8 cellular contexts compared by ENCODE assay signal in genomic region chr9:6412572-6413364, GRCh38. TPM values are rescaled to one million over a fixed set of nuclear protein-coding genes. Genes with fewer than 3 reads are reported as not detected.
A peak's percentile ranks its signal among the peaks of the same experiment; 100 is the strongest.
DNase-seq lines count a peak whose midpoint lies in the region; ATAC-seq, FAIRE-seq and TF ChIP-seq lines count a peak whose summit lies in the region.

Gene UHRF2, plus strand, starts transcription at chr9:6413199. Its CDS starts 292 bp downstream, at chr9:6413491.

- ATAC-seq in GM19351 (IDR thresholded peaks at IDR 0.05; ENCODE audit: unreplicated experiment), result peak; percentile 75
- ATAC-seq in HG03521 (IDR thresholded peaks at IDR 0.05; ENCODE audit: unreplicated experiment), result peak; percentile 82
- peak; percentile 96 for ATAC-seq in HepG2

- H3K9ac ChIP-seq in BLaER1 treated with 17β-estradiol and CSF1 and Interleukin-3, amounts not matched to agents 10 nM and 100 nM, result peak within 1 kb of the TSS; percentile 93 to 100 (median 99)
- peak within 1 kb of the TSS; percentile 89 for H3K9ac ChIP-seq in HepG2 (ENCODE audit: insufficient read depth, low read depth, low read length)

- H4K20me1 ChIP-seq in BLaER1 treated with 17β-estradiol and CSF1 and Interleukin-3, amounts not matched to agents 10 nM and 100 nM, result peaks cover 32 to 46% (median 39%) of the 10 kb centered on the region in 11 experiments; a peak in 20 of 22 replicates
- H4K20me1 ChIP-seq in HepG2 (ENCODE audit: insufficient read depth, low read length), result peaks cover 35% of the 10 kb centered on the region

- H3K9me3 Mint-ChIP-seq in dendritic cell treated with granulocyte-macrophage colony-stimulating factor and Interleukin-4, amounts not matched to agents 40 ng/mL and 50 ng/mL, for 4 days, result no peaks in the 10 kb centered on the region

- no peak within 1 kb of the TSS for H2AFZ ChIP-seq in HepG2 (ENCODE audit: low read length)

- no peak for FAIRE-seq in HepG2 (lab: Jason Lieb, UNC)

- H3K79me2 ChIP-seq in HepG2 (ENCODE audit: insufficient read depth, low read length), result peaks cover 43% of the 10 kb centered on the region

- H3K4me1 Mint-ChIP-seq in dendritic cell treated with granulocyte-macrophage colony-stimulating factor and Interleukin-4, amounts not matched to agents 40 ng/mL and 50 ng/mL, for 4 days (ENCODE audit: low read depth), result peaks cover 27% of the 10 kb centered on the region

- TF ChIP-seq CTCF in HepG2 (CRISPR knock-in tag; IDR thresholded peaks at IDR 0.05), result no peak

- peak within 1 kb of the TSS; percentile 80 to 96 (median 92) for H3K4me2 ChIP-seq in BLaER1 treated with 17β-estradiol and CSF1 and Interleukin-3, amounts not matched to agents 10 nM and 100 nM
- peak within 1 kb of the TSS; percentile 83 for H3K4me2 ChIP-seq in HepG2 (ENCODE audit: low read depth, low read length)

- H3K9me3 ChIP-seq in BLaER1 treated with 17β-estradiol and CSF1 and Interleukin-3, amounts not matched to agents 10 nM and 100 nM (replicated peaks in 1 of 11), result peaks cover 0 to 5% (median 0%) of the 10 kb centered on the region in 11 experiments; a peak in 5 of 22 replicates
- no peaks in the 10 kb centered on the region for H3K9me3 ChIP-seq in HepG2 (ENCODE audit: low read length)

- CTCF ChIA-PET in HepG2 (lab: Yijun Ruan, JAX; ENCODE audit: low intra/inter-chr PET ratio, low total read pairs), result no interaction called here

- in situ Hi-C loops in HepG2 (cut with HindIII; ENCODE audit: extremely low pct_ligation_motif_present, low pct_unique_long_range_greater_than_20kb), result no loop called here

- peaks cover 0 to 27% (median 14%) of the 10 kb centered on the region in 11 experiments; a peak in 17 of 22 replicates for H3K36me3 ChIP-seq in BLaER1 treated with 17β-estradiol and CSF1 and Interleukin-3, amounts not matched to agents 10 nM and 100 nM
- H3K36me3 ChIP-seq in HepG2 (replicated peaks in 1 of 2; ENCODE audit: control insufficient read depth in 1 of 2, insufficient read depth in 2 of 2, low read length in 2 of 2), result peaks cover 0 to 2% of the 10 kb centered on the region in 2 experiments; a peak in 2 of 5 replicates

- peak; percentile 98 for DNase-seq in NCI-H748 (lab: John Stamatoyannopoulos, UW; ENCODE audit: unreplicated experiment)
- DNase-seq in activated CD4-positive, alpha-beta T cell treated with anti-CD3 and anti-CD28 coated beads, Interleukin-2, amount 50 U/mL, for 24 hours (ENCODE audit: low read depth in 1 of 2, low spot score in 1 of 2), result peak; percentile 99
- peak; percentile 94 for DNase-seq in HepG2 (ENCODE audit: low spot score)
- peak; percentile 99 for DNase-seq in stimulated activated CD4-positive, alpha-beta T cell treated with anti-CD3 and anti-CD28 coated beads, Interleukin-4, amount 100 ng/mL, for 1 hour

- H3K27ac Mint-ChIP-seq in dendritic cell treated with granulocyte-macrophage colony-stimulating factor and Interleukin-4, amounts not matched to agents 40 ng/mL and 50 ng/mL, for 4 days, result peak within 1 kb of the TSS; percentile 87

- peak; percentile 76 to 87 for TF ChIP-seq POLR2A in HepG2 (IDR thresholded peaks at IDR 0.05; ENCODE audit: insufficient read depth in 1 of 2, low read depth in 2 of 2, low read length in 2 of 2)

- BruUV-seq in HepG2 (replicated peaks; lab: Mats Ljungman, UMichigan), result no TSS peak

- peaks cover 6% of the 10 kb centered on the region for H3K36me3 Mint-ChIP-seq in dendritic cell treated with granulocyte-macrophage colony-stimulating factor and Interleukin-4, amounts not matched to agents 40 ng/mL and 50 ng/mL, for 4 days (ENCODE audit: low read depth)

- TF ChIP-seq RAD21 in HepG2 (CRISPR knock-in tag; IDR thresholded peaks at IDR 0.05), result no peak

- TF ChIP-seq EP300 in HepG2 (IDR thresholded peaks at IDR 0.05; ENCODE audit: low read depth in 2 of 2, low read length in 2 of 2), result 0 out of 4 replicates have a peak, but pooled peaks of 1 of the 2 experiments have one; percentile 24
- TF ChIP-seq EP300 in HepG2 (CRISPR knock-in tag; IDR thresholded peaks at IDR 0.05; ENCODE audit: borderline replicate concordance), result no peak; the same call in 1 of the 2 replicates

- H3K27me3 Mint-ChIP-seq in dendritic cell treated with granulocyte-macrophage colony-stimulating factor and Interleukin-4, amounts not matched to agents 40 ng/mL and 50 ng/mL, for 4 days, result no peaks in the 10 kb centered on the region

- peak within 1 kb of the TSS; percentile 92 to 100 (median 99) for H3K27ac ChIP-seq in BLaER1 treated with 17β-estradiol and CSF1 and Interleukin-3, amounts not matched to agents 10 nM and 100 nM
- H3K27ac ChIP-seq in HepG2 (ENCODE audit: extremely low read length, insufficient read depth, low read length), result peak within 1 kb of the TSS; percentile 77

- peaks cover 52 to 60% (median 55%) of the 10 kb centered on the region in 10 experiments for H3K4me1 ChIP-seq in BLaER1 treated with 17β-estradiol and CSF1 and Interleukin-3, amounts not matched to agents 10 nM and 100 nM
- H3K4me1 ChIP-seq in HepG2 (ENCODE audit: insufficient read depth, low read length), result peaks cover 50% of the 10 kb centered on the region

- peak within 1 kb of the TSS; percentile 86 for H3K4me3 Mint-ChIP-seq in dendritic cell treated with granulocyte-macrophage colony-stimulating factor and Interleukin-4, amounts not matched to agents 40 ng/mL and 50 ng/mL, for 4 days

- WGBS in HepG2 (ENCODE audit: low lambda C conversion rate), result 54% methylated on average over 59 of the region's 80 CpGs

- intact Hi-C loops in dendritic cell treated with granulocyte-macrophage colony-stimulating factor and Interleukin-4, amounts not matched to agents 40 ng/mL and 50 ng/mL, for 4 days (cut with micrococcal nuclease), result loop anchor here (2.0 to 10.0 kb wide), 3 partner anchors 268 to 398 kb away; partner anchors contain the start of genes KDM4C and RANBP6
- intact Hi-C loops in HepG2 (cut with micrococcal nuclease; ENCODE audit: unreplicated experiment), result loop anchor here (2.0 kb wide), 1 partner anchor 58 kb away; no protein-coding TSS in a partner anchor

- no peaks in the 10 kb centered on the region for H3K27me3 ChIP-seq in BLaER1 treated with 17β-estradiol and CSF1 and Interleukin-3, amounts not matched to agents 10 nM and 100 nM
- no peaks in the 10 kb centered on the region; a peak in 1 of 5 replicates for H3K27me3 ChIP-seq in HepG2 (ENCODE audit: control insufficient read depth in 1 of 2, insufficient read depth in 2 of 2, low read length in 2 of 2)

- peak within 1 kb of the TSS; percentile 83 to 100 (median 98) for H3K4me3 ChIP-seq in BLaER1 treated with 17β-estradiol and CSF1 and Interleukin-3, amounts not matched to agents 10 nM and 100 nM
- H3K4me3 ChIP-seq in HepG2 (replicated peaks in 1 of 3; ENCODE audit: insufficient read depth in 1 of 3, low read depth in 2 of 3, low read length in 3 of 3), result peak within 1 kb of the TSS; percentile 86 to 91 (median 90)

- POLR2A ChIA-PET in HepG2 (lab: Yijun Ruan, JAX), result interaction anchor here (0.9 to 1.5 kb wide), 7 partner anchors 11 to 345 kb away, joined by 3 to 5 read pairs (median 3); partner anchors contain the start of gene KDM4C

TF ChIP-seq in HepG2, 621 proteins besides CTCF, POLR2A, EP300 and RAD21 (continues in another document):
- TF ChIP-seq RXRB (CRISPR knock-in tag; IDR thresholded peaks at IDR 0.05; ENCODE audit: borderline replicate concordance), result peak; percentile 56; the same call in 1 of the 2 replicates
- TF ChIP-seq ZNF574 (CRISPR knock-in tag; IDR thresholded peaks at IDR 0.05), result peak; percentile 64
- TF ChIP-seq ZNF329 (CRISPR knock-in tag; IDR thresholded peaks at IDR 0.05; ENCODE audit: low read depth), result no peak
- TF ChIP-seq ZSCAN20 (CRISPR knock-in tag; IDR thresholded peaks at IDR 0.05; ENCODE audit: borderline replicate concordance), result no peak

RNA-seq across cellular contexts. Expression of gene UHRF2, which starts in this region (rescaled TPM):
- total RNA-seq in HepG2 (2016; rRNA removed; fragmentation: Illumina TruSeq; extraction: Trizol), result 33.2 and 44.2 TPM in 2 replicates
- 65.0 and 67.5 TPM in 2 replicates for total RNA-seq in HepG2 (2016; cell fraction: cytosol; rRNA removed; fragmentation: Illumina TruSeq; extraction: Trizol; ENCODE audit: low read depth)
- total RNA-seq in HepG2 (2016; cell fraction: insoluble cytoplasmic fraction; rRNA removed; fragmentation: Illumina TruSeq; extraction: Trizol), result 34.1 and 42.8 TPM in 2 replicates
- total RNA-seq in HepG2 (2016; cell fraction: membrane; rRNA removed; fragmentation: Illumina TruSeq; extraction: Trizol), result 20.5 and 20.6 TPM in 2 replicates
- 104 and 113 TPM in 2 replicates for total RNA-seq in HepG2 (2016; cell fraction: nucleus; rRNA removed; fragmentation: Illumina TruSeq; extraction: Trizol)
- polyA plus RNA-seq in HepG2 (2011; rRNA removed), result 36.2 and 42.1 TPM in 2 replicates
- 15.4 and 16.8 TPM in 2 replicates for polyA plus RNA-seq in HepG2 (2011; cell fraction: cytosol; rRNA removed)
- polyA plus RNA-seq in HepG2 (2011; cell fraction: nucleus; rRNA removed), result 97.8 and 109 TPM in 2 replicates
- 22.3 and 26.4 TPM in 2 replicates for polyA plus RNA-seq in HepG2 (2012)
- polyA plus RNA-seq in HepG2 (2016; cell fraction: cytosol; fragmentation: Illumina TruSeq; extraction: Trizol; ENCODE audit: low read depth), result 3.4 and 3.9 TPM in 2 replicates
- 22.3 and 23.5 TPM in 2 replicates for polyA plus RNA-seq in HepG2 (2016; cell fraction: insoluble cytoplasmic fraction; fragmentation: Illumina TruSeq; extraction: Trizol; ENCODE audit: low read depth)
- polyA plus RNA-seq in HepG2 (2016; cell fraction: membrane; fragmentation: Illumina TruSeq; extraction: Trizol; ENCODE audit: low read depth), result 5.7 and 7.3 TPM in 2 replicates
- 101 and 119 TPM in 2 replicates for polyA plus RNA-seq in HepG2 (2016; cell fraction: nucleus; fragmentation: Illumina TruSeq; extraction: Trizol; ENCODE audit: insufficient read depth, low read depth)
- 52.5 and 67.9 TPM in 2 replicates for polyA minus RNA-seq in HepG2 (2011; rRNA and poly(A)+ RNA removed; ENCODE audit: low replicate concordance)
- polyA minus RNA-seq in HepG2 (2011; cell fraction: cytosol; rRNA and poly(A)+ RNA removed), result 18.3 and 19.0 TPM in 2 replicates
- 232 and 234 TPM in 2 replicates for polyA minus RNA-seq in HepG2 (2011; cell fraction: nucleus; rRNA and poly(A)+ RNA removed)

Comparison
In these comparisons a context has a peak if more than half of its experiments do, and no peak if none do; other contexts are left out.
1. Peak in every context shown above with its lines: DNase-seq, ATAC-seq, H3K4me3 ChIP-seq and H3K27ac ChIP-seq.